ENCODE assay signal across 8 cellular contexts in the genomic region with DNA sequence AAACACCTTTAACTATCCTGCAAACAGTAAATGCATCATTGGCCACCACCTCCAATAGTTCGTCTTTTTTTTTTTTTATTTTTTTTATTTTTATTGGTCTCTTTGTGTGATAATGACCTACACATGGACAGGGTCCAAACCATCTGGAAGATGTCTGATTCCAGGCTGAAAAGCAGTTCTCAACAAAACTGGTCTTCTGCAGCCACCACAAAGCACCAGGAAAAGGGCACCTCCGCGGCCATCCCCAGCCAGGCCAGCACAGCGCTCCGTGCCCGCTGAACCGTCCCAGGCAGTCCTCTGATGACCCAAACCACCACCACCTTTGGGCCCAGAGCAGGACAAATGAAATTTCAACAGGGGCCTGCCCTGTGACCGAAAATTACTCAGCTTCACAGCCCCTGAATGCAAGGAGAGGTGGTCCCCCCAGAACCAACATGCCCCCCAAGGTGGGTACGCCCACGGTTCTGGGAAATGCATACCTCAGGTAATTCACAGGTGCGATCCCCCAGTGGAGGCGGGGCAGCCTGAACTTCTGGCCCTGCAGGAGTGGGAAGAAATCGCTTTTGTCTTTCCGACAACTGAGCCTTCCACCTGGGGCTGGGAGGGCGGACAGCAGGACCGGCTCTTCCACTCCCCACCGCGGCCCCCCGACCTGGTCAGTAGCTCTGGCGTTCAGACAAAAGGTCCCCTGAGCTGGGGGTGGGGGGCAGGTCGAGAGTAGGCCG. TPM values are rescaled to one million over a fixed set of nuclear protein-coding genes. Genes with fewer than 3 reads are reported as not detected.
DNase-seq lines count a peak whose midpoint lies in the region; ATAC-seq and TF ChIP-seq lines count a peak whose summit lies in the region.

No MANE protein-coding gene starts in this region.

- CTCF ChIA-PET in Calu3 (lab: Charles Lee): interaction anchor here (0.8 to 1.8 kb wide), 3 partner anchors 202 to 521 kb away, joined by 3 to 7 read pairs (median 3); no protein-coding TSS in a partner anchor

- no peaks in the 10 kb centered on the region for H3K27me3 Mint-ChIP-seq in Calu3 (ENCODE audit: unreplicated experiment)

- H3K9me3 ChIP-seq in breast epithelium (no peaks in the 10 kb centered on the region), lung (ENCODE audit: control insufficient read depth in 2 of 2, insufficient read depth in 1 of 2, low read length in 1 of 2) (no peaks in the 10 kb centered on the region), vagina (no peaks in the 10 kb centered on the region)

- H3K4me3 ChIP-seq in breast epithelium (peak overlapping the region; percentile 72 to 85 (median 77)), lung (peak overlapping the region; percentile 53), vagina (peak overlapping the region; percentile 72 to 76)

- TF ChIP-seq POLR2A in breast epithelium (IDR thresholded peaks at IDR 0.05) (no peak), vagina (IDR thresholded peaks at IDR 0.05) (no peak)

- H3K9me3 Mint-ChIP-seq in Calu3 (ENCODE audit: low read depth, unreplicated experiment): no peaks in the 10 kb centered on the region

- BruUV-seq in Calu3 (replicated peaks; lab: Mats Ljungman, UMichigan): TSS peak; percentile 61

- ATAC-seq in lung (ENCODE audit: insufficient read depth, low FRiP score): no peak
- no peak for ATAC-seq in HG03457 (IDR thresholded peaks at IDR 0.05; ENCODE audit: unreplicated experiment)
- no peak for ATAC-seq in GM19035 (IDR thresholded peaks at IDR 0.05; ENCODE audit: unreplicated experiment)

- H3K4me1 Mint-ChIP-seq in Calu3 (ENCODE audit: low read depth, unreplicated experiment): peaks cover 22% of the 10 kb centered on the region

- peak overlapping the region; percentile 85 for H3K4me3 Mint-ChIP-seq in Calu3 (ENCODE audit: low read depth, unreplicated experiment)

- no peaks in the 10 kb centered on the region for H3K4me1 ChIP-seq in breast epithelium
- H3K4me1 ChIP-seq in lung (ENCODE audit: control insufficient read depth in 2 of 2, insufficient read depth in 2 of 2, low read length in 2 of 2): peaks cover 0 to 14% of the 10 kb centered on the region in 2 donors
- H3K4me1 ChIP-seq in vagina: peaks cover 34% of the 10 kb centered on the region

- 9 to 10% methylated on average over 22 of the region's 22 CpGs for WGBS in lung, 2 donors

- peak overlapping the region; percentile 81 for H3K27ac Mint-ChIP-seq in Calu3 (ENCODE audit: unreplicated experiment)

- intact Hi-C loops in Calu3 (cut with micrococcal nuclease; ENCODE audit: unreplicated experiment) (no loop called here), breast epithelium (cut with DNase I; ENCODE audit: low total_unique reads) (no loop called here), vagina (cut with DNase I) (loop anchor here (10.0 kb wide), 1 partner anchor 210 kb away; no protein-coding TSS in a partner anchor)

- DNase-seq in Calu3 (peak; percentile 36), NCI-H146 (lab: John Stamatoyannopoulos, UW) (peak; percentile 40), breast epithelium (ENCODE audit: low spot score in 2 of 2) (no peak), lung (ENCODE audit: low spot score) (no peak), vagina (ENCODE audit: extremely low spot score in 2 of 2) (no peak), SIG-M5 (lab: John Stamatoyannopoulos, UW) (no peak)

- TF ChIP-seq CTCF in Calu3 (IDR thresholded peaks at IDR 0.05; ENCODE audit: unreplicated experiment) (no peak), breast epithelium (IDR thresholded peaks at IDR 0.05) (no peak), lung (IDR thresholded peaks at IDR 0.05; ENCODE audit: control extremely low read depth, extremely low read depth) (no peak), vagina (IDR thresholded peaks at IDR 0.05) (no peak)

- H3K36me3 ChIP-seq in breast epithelium (no peaks in the 10 kb centered on the region), lung (ENCODE audit: control insufficient read depth in 2 of 2, insufficient read depth in 2 of 2, low read length in 2 of 2) (no peaks in the 10 kb centered on the region), vagina (no peaks in the 10 kb centered on the region)

- H3K27me3 ChIP-seq in breast epithelium: no peaks in the 10 kb centered on the region
- no peaks in the 10 kb centered on the region for H3K27me3 ChIP-seq in lung (ENCODE audit: control insufficient read depth, insufficient read depth)
- H3K27me3 ChIP-seq in vagina: no peaks in the 10 kb centered on the region

- H3K27ac ChIP-seq in breast epithelium: peak overlapping the region; percentile 92 to 96
- H3K27ac ChIP-seq in lung (ENCODE audit: low read depth in 1 of 2, low read length in 1 of 2): peak overlapping the region in 1 of 2 donors; percentile 55
- H3K27ac ChIP-seq in vagina: peak overlapping the region; percentile 88

- peaks cover 51% of the 10 kb centered on the region for H3K36me3 Mint-ChIP-seq in Calu3 (ENCODE audit: insufficient read depth, unreplicated experiment)

RNA-seq across cellular contexts. Expression of a gene that starts 1.6 kb away (rescaled TPM):
- 15.6 and 21.0 TPM in 2 replicates for total RNA-seq in Calu3 (2022)
- total RNA-seq in breast epithelium: 10 to 100 TPM; 16.1 to 61.0 (median 23.5) TPM
- 10 to 100 TPM; 13.7 to 16.2 TPM for total RNA-seq in lung
- polyA plus RNA-seq in lung: 1 to 10 TPM; 6.1 to 8.0 TPM
- total RNA-seq in vagina: 17.4 TPM

Comparison
In these comparisons a context has a peak if more than half of its experiments do, and no peak if none do; other contexts are left out.
1. DNase-seq: peak in Calu3 (single experiment) and NCI-H146 (single experiment); none in breast epithelium (0 of 2), lung (single experiment), vagina (0 of 2) and SIG-M5 (single experiment).
2. Peak in every context shown above with its lines, with median percentiles within 50 percentile points of each other: H3K4me3 ChIP-seq.